Comparison of ENCODE assay signal across 14 cellular contexts in genomic region chr6:117771403-117771802, GRCh38.
DNase-seq lines count a peak whose midpoint lies in the region; ATAC-seq, FAIRE-seq and TF ChIP-seq lines count a peak whose summit lies in the region.
"Had no signal": no experiment of that assay in that cellular context is flagged by ENCODE, and none has a peak within 500 bp of the region (broad histone marks: within the 10 kb centered on the region; RNA-seq: fewer than 3 reads in every experiment).

No MANE protein-coding gene starts in this region.

- no peak overlapping the region for H3K4me2 ChIP-seq in HepG2 (ENCODE audit: low read depth, low read length)
- H3K4me2 ChIP-seq in trophoblast cell (ENCODE audit: low read length), result no peak overlapping the region

- FAIRE-seq in HepG2 (lab: Jason Lieb, UNC), result no peak
- FAIRE-seq: keratinocyte had no signal

- no peak overlapping the region for H3K14ac ChIP-seq in trophoblast cell (ENCODE audit: low read length)

- in situ Hi-C loops in HepG2 (cut with HindIII; ENCODE audit: extremely low pct_ligation_motif_present, low pct_unique_long_range_greater_than_20kb), result no loop called here

- TF ChIP-seq EP300 in HepG2 (IDR thresholded peaks at IDR 0.05; ENCODE audit: low read depth in 2 of 2, low read length in 2 of 2) (no peak), HepG2 (CRISPR knock-in tag; IDR thresholded peaks at IDR 0.05; ENCODE audit: borderline replicate concordance) (no peak)

- no peak overlapping the region for H2BK120ac ChIP-seq in trophoblast cell (ENCODE audit: insufficient read depth, low read length, poor library complexity)

- no peak overlapping the region for H2BK5ac ChIP-seq in trophoblast cell (ENCODE audit: low read depth, low read length, poor library complexity)

- H3K23ac ChIP-seq in trophoblast cell (ENCODE audit: low read length), result no peak overlapping the region

- TF ChIP-seq POLR2A in right lobe of liver (IDR thresholded peaks at IDR 0.05) (no peak), HepG2 (IDR thresholded peaks at IDR 0.05; ENCODE audit: insufficient read depth in 1 of 2, low read depth in 2 of 2, low read length in 2 of 2) (no peak)

- no peaks in the 10 kb centered on the region for H3K79me1 ChIP-seq in trophoblast cell (ENCODE audit: low read length)

- H4K12ac ChIP-seq in trophoblast cell (ENCODE audit: low read depth, low read length), result no peak overlapping the region

- H2AFZ ChIP-seq in HepG2 (ENCODE audit: low read length), result no peak overlapping the region
- no peak overlapping the region for H2AFZ ChIP-seq in trophoblast cell (ENCODE audit: insufficient read depth, low read length, poor library complexity)

- H3K79me2 ChIP-seq in HepG2 (ENCODE audit: insufficient read depth, low read length) (no peaks in the 10 kb centered on the region), trophoblast cell (ENCODE audit: control insufficient read depth, insufficient read depth, low read length, poor library complexity) (no peaks in the 10 kb centered on the region)

- no peak overlapping the region for H4K8ac ChIP-seq in trophoblast cell (ENCODE audit: low read depth, low read length)

- H3K27me3 ChIP-seq in right lobe of liver (no peaks in the 10 kb centered on the region), HepG2 (ENCODE audit: control insufficient read depth in 1 of 2, insufficient read depth in 2 of 2, low read length in 2 of 2) (peaks cover 0 to 4% of the 10 kb centered on the region in 2 experiments; a peak in 2 of 5 replicates), upper lobe of right lung (no peaks in the 10 kb centered on the region), trophoblast cell (ENCODE audit: insufficient read depth, low read length) (no peaks in the 10 kb centered on the region)
- H3K27me3 ChIP-seq: neutrophil had no signal

- H3K4me3 ChIP-seq in right lobe of liver (no peak overlapping the region), HepG2 (replicated peaks in 1 of 3; ENCODE audit: insufficient read depth in 1 of 3, low read depth in 2 of 3, low read length in 3 of 3) (no peak overlapping the region), upper lobe of right lung (no peak overlapping the region), trophoblast cell (ENCODE audit: low read depth, low read length) (no peak overlapping the region)

- H3K4me1 ChIP-seq in right lobe of liver, result no peaks in the 10 kb centered on the region
- no peaks in the 10 kb centered on the region for H3K4me1 ChIP-seq in HepG2 (ENCODE audit: insufficient read depth, low read length)
- no peaks in the 10 kb centered on the region for H3K4me1 ChIP-seq in upper lobe of right lung
- no peaks in the 10 kb centered on the region for H3K4me1 ChIP-seq in trophoblast cell (ENCODE audit: control insufficient read depth in 1 of 2, insufficient read depth in 2 of 2, low read length in 2 of 2)

- H3K4ac ChIP-seq in trophoblast cell (ENCODE audit: low read depth, low read length), result no peak overlapping the region

- no peak overlapping the region for H3K18ac ChIP-seq in trophoblast cell (ENCODE audit: low read length)

- H2BK12ac ChIP-seq in trophoblast cell (ENCODE audit: low read length), result no peak overlapping the region

- DNase-seq in right lobe of liver (peak in 2 of 3 donors; percentile 30 to 48), HepG2 (ENCODE audit: low spot score) (no peak), upper lobe of right lung (no peak), HuH-7 (ENCODE audit: low spot score) (no peak), pons (ENCODE audit: low spot score) (no peak), trophoblast cell (no peak)
- DNase-seq: NCI-H1436, SHP77 treated with DMSO at 0.1 percent for 48 hours had no signal

- H3K9me3 ChIP-seq in right lobe of liver (no peaks in the 10 kb centered on the region), HepG2 (ENCODE audit: low read length) (no peaks in the 10 kb centered on the region), upper lobe of right lung (no peaks in the 10 kb centered on the region), trophoblast cell (ENCODE audit: insufficient read depth, low read depth, low read length) (no peaks in the 10 kb centered on the region)

- CTCF ChIA-PET in HepG2 (lab: Yijun Ruan, JAX; ENCODE audit: low intra/inter-chr PET ratio, low total read pairs), result no interaction called here

- H3K27ac ChIP-seq in right lobe of liver, result no peak overlapping the region
- H3K27ac ChIP-seq in HepG2 (ENCODE audit: extremely low read length, insufficient read depth, low read length), result no peak overlapping the region
- H3K27ac ChIP-seq in upper lobe of right lung, result no peak overlapping the region
- no peak overlapping the region for H3K27ac ChIP-seq in trophoblast cell (ENCODE audit: low read depth, low read length)
- H3K27ac ChIP-seq: 22Rv1, neutrophil had no signal

- H3K9ac ChIP-seq in HepG2 (ENCODE audit: insufficient read depth, low read depth, low read length) (no peak overlapping the region), trophoblast cell (ENCODE audit: low read length) (no peak overlapping the region)

- intact Hi-C loops in right lobe of liver (cut with DNase I), result no loop called here
- intact Hi-C loops in HepG2 (cut with micrococcal nuclease; ENCODE audit: unreplicated experiment), result no loop called here
- intact Hi-C loops in upper lobe of right lung (cut with DNase I), result no loop called here

- no peak overlapping the region for H2AK5ac ChIP-seq in trophoblast cell (ENCODE audit: low read length)

- no peak for TF ChIP-seq CTCF in right lobe of liver (IDR thresholded peaks at IDR 0.05)
- TF ChIP-seq CTCF in HepG2 (CRISPR knock-in tag; IDR thresholded peaks at IDR 0.05), result no peak
- TF ChIP-seq CTCF in upper lobe of right lung (IDR thresholded peaks at IDR 0.05), result no peak

- ATAC-seq in right lobe of liver, result peak; percentile 61 to 77 (median 63)
- ATAC-seq in HepG2, result no peak
- ATAC-seq in HG02763 (IDR thresholded peaks at IDR 0.05; ENCODE audit: unreplicated experiment), result peak; percentile 98
- peak; percentile 96 for ATAC-seq in HG03520 (IDR thresholded peaks at IDR 0.05; ENCODE audit: unreplicated experiment)
- peak; percentile 59 for ATAC-seq in upper lobe of right lung
- ATAC-seq: esophagus mucosa had no signal

- POLR2A ChIA-PET in HepG2 (lab: Yijun Ruan, JAX), result no interaction called here

- no TSS peak for BruUV-seq in HepG2 (replicated peaks; lab: Mats Ljungman, UMichigan)

- WGBS in right lobe of liver (ENCODE audit: insufficient coverage, low coverage, low lambda C conversion rate, missing lambda C conversion rate), result 56% methylated on average over 2 of the region's 2 CpGs
- 7% methylated on average over 2 of the region's 2 CpGs for WGBS in HepG2 (ENCODE audit: low lambda C conversion rate)
- WGBS in trophoblast cell (ENCODE audit: extremely low coverage, insufficient coverage, insufficient read length), result no CpG with 5 or more reads among the region's 2 CpGs

- H4K20me1 ChIP-seq in HepG2 (ENCODE audit: insufficient read depth, low read length), result no peaks in the 10 kb centered on the region

- TF ChIP-seq RAD21 in HepG2 (CRISPR knock-in tag; IDR thresholded peaks at IDR 0.05), result no peak

- no peak overlapping the region for H4K91ac ChIP-seq in trophoblast cell (ENCODE audit: low read depth, low read length)

- H3K36me3 ChIP-seq in right lobe of liver (no peaks in the 10 kb centered on the region), HepG2 (replicated peaks in 1 of 2; ENCODE audit: control insufficient read depth in 1 of 2, insufficient read depth in 2 of 2, low read length in 2 of 2) (no peaks in the 10 kb centered on the region), upper lobe of right lung (no peaks in the 10 kb centered on the region), trophoblast cell (ENCODE audit: control insufficient read depth in 1 of 2, insufficient read depth in 2 of 2, low read length in 2 of 2) (no peaks in the 10 kb centered on the region)
- H3K36me3 ChIP-seq: neutrophil had no signal

TF ChIP-seq in HepG2, 621 proteins besides CTCF, POLR2A, EP300 and RAD21:
- no peak for TF ChIP-seq ZFP36L2 (CRISPR knock-in tag; IDR thresholded peaks at IDR 0.05)
- TF ChIP-seq PHF8 (CRISPR knock-in tag; IDR thresholded peaks at IDR 0.05), result no peak
- TF ChIP-seq KLF16 (CRISPR knock-in tag; IDR thresholded peaks at IDR 0.05), result no peak
- no peak for TF ChIP-seq ZNF639 (CRISPR knock-in tag; conservative IDR thresholded peaks at IDR 0.05)
- TF ChIP-seq SMAD1 (CRISPR knock-in tag; IDR thresholded peaks at IDR 0.05; ENCODE audit: borderline replicate concordance, low read depth), result no peak
TF ChIP-seq in HepG2: peak in this region for 0.

Comparison
In these comparisons a context has a peak if more than half of its experiments do, and no peak if none do; other contexts are left out.
1. DNase-seq: peak in right lobe of liver (2 of 3); none in HepG2 (single experiment), upper lobe of right lung (single experiment), HuH-7 (single experiment), pons (single experiment) and trophoblast cell (0 of 2).